ENCODE assay signal across 27 cellular contexts in genomic region chr3:70612920-70613319, GRCh38.
"Had no signal": no experiment of that assay in that cellular context is flagged by ENCODE, and none has a peak within 500 bp of the region (broad histone marks: within the 10 kb centered on the region; RNA-seq: fewer than 3 reads in every experiment).

No MANE protein-coding gene starts in this region.

- H3K4me1 ChIP-seq: stomach, suprapubic skin, testis, transverse colon, upper lobe of left lung, upper lobe of right lung, uterus, vagina had no signal

- H3K27me3 ChIP-seq: stomach, testis, thyroid gland, tibial nerve, transverse colon, upper lobe of left lung, upper lobe of right lung, uterus, vagina had no signal

- ATAC-seq: stimulated activated effector memory CD8-positive, alpha-beta T cell treated with anti-CD3 and anti-CD28 coated beads, Interleukin-12 subunit alpha, Interleukin-12 subunit beta, amount 100 ng/mL, for 72 hours; stimulated activated memory B cell treated with anti-CD40 and anti-IgM and Interleukin-4, amounts not matched to agents 10 μg/mL and 1 μg/mL and 100 μg/mL, for 72 hours; stimulated activated naive B cell treated with anti-CD40 and anti-IgM and Interleukin-4, amounts not matched to agents 10 μg/mL and 1 μg/mL and 100 μg/mL, for 72 hours; stimulated activated naive CD8-positive, alpha-beta T cell treated with anti-CD3 and anti-CD28 coated beads, Interleukin-15, amount 100 ng/mL, for 72 hours; stimulated activated naive CD8-positive, alpha-beta T cell treated with anti-CD3 and anti-CD28 coated beads, Interleukin-15, Interleukin-2, amounts not matched to agents 100 U/mL and 50 U/mL, for 24 hours; upper lobe of right lung had no signal

- H3K9me3 ChIP-seq: suprapubic skin, testis, thoracic aorta, thyroid gland, tibial artery, transverse colon, upper lobe of left lung, upper lobe of right lung, uterus, vagina had no signal

- H3K4me3 ChIP-seq: stomach, suprapubic skin, testis, thoracic aorta, thyroid gland, tibial artery, tibial nerve, transverse colon, upper lobe of left lung, upper lobe of right lung, uterus, vagina had no signal

- H3K27ac ChIP-seq: stomach, suprapubic skin, testis, thoracic aorta, thyroid gland, tibial artery, tibial nerve, transverse colon, upper lobe of left lung, upper lobe of right lung, uterus, vagina had no signal

- H3K36me3 ChIP-seq: stomach, suprapubic skin, thoracic aorta, thyroid gland, tibial artery, tibial nerve, transverse colon, upper lobe of left lung, upper lobe of right lung, uterus, vagina had no signal

- DNase-seq: stimulated activated CD4-positive, alpha-beta T cell treated with anti-CD3 and anti-CD28 coated beads, Interleukin-2, amount 100 ng/mL, for 48 hours; stimulated activated CD4-positive, alpha-beta T cell treated with anti-CD3 and anti-CD28 coated beads, Interleukin-4, amount 100 ng/mL, for 1 hour; stimulated activated CD4-positive, alpha-beta T cell treated with anti-CD3 and anti-CD28 coated beads, Interleukin-4, amount 100 ng/mL, for 24 hours; stimulated activated CD4-positive, alpha-beta T cell treated with anti-CD3 and anti-CD28 coated beads, Interleukin-4, amount 100 ng/mL, for 4 hours; stimulated activated CD8-positive, alpha-beta memory T cell treated with anti-CD3 and anti-CD28 coated beads, Interleukin-4, amount 100 ng/mL, for 48 hours; stimulated activated naive B cell treated with anti-CD40 and anti-IgM and Interleukin-4, amounts not matched to agents 10 μg/mL and 1 μg/mL and 100 μg/mL, for 72 hours; stimulated activated naive CD4-positive, alpha-beta T cell; stimulated activated naive CD4-positive, alpha-beta T cell treated with Interleukin-2 at 50 U/mL for 16 hours; stimulated activated naive CD8-positive, alpha-beta T cell treated with anti-CD3 and anti-CD28 coated beads, Interleukin-15, amount 100 ng/mL, for 72 hours; stimulated activated naive CD8-positive, alpha-beta T cell treated with anti-CD3 and anti-CD28 coated beads, Interleukin-15, Interleukin-2, amounts not matched to agents 100 U/mL and 50 U/mL, for 24 hours; stomach; substantia nigra; testis; thyroid gland; tibial artery; transverse colon; trophoblast cell; upper lobe of left lung; upper lobe of right lung; uterus had no signal

- FAIRE-seq: urothelium cell line had no signal
